ENCODE assay signal across 30 cellular contexts in genomic region chr12:132614029-132614428, GRCh38. TPM values are rescaled to one million over a fixed set of nuclear protein-coding genes. Genes with fewer than 3 reads are reported as not detected.
A peak's percentile ranks its signal among the peaks of the same experiment; 100 is the strongest.
DNase-seq lines count a peak whose midpoint lies in the region; ATAC-seq, FAIRE-seq and TF ChIP-seq lines count a peak whose summit lies in the region.
"Had no signal": no experiment of that assay in that cellular context is flagged by ENCODE, and none has a peak within 500 bp of the region (broad histone marks: within the 10 kb centered on the region; RNA-seq: fewer than 3 reads in every experiment).

No MANE protein-coding gene starts in this region.

- no peak overlapping the region for H3K4me3 ChIP-seq in HepG2 (replicated peaks in 1 of 3; ENCODE audit: insufficient read depth in 1 of 3, low read depth in 2 of 3, low read length in 3 of 3)
- H3K4me3 ChIP-seq: BLaER1, GM12878 had no signal

- peaks cover 5% of the 10 kb centered on the region for H3K36me3 Mint-ChIP-seq in neural crest cell (ENCODE audit: low read depth)
- H3K36me3 Mint-ChIP-seq: CD4-positive, alpha-beta memory T cell; CD8-positive, alpha-beta memory T cell had no signal

- POLR2A ChIA-PET in HepG2 (lab: Yijun Ruan, JAX) = interaction anchor here (1.2 kb wide), 1 partner anchor 14 kb away, joined by 3 read pairs; no protein-coding TSS in a partner anchor

- 11% methylated on average over 5 of the region's 5 CpGs for WGBS in HepG2 (ENCODE audit: low lambda C conversion rate)

- H3K9me3 Mint-ChIP-seq in neural crest cell = no peaks in the 10 kb centered on the region

- H3K4me1 Mint-ChIP-seq in neural crest cell = peaks cover 23% of the 10 kb centered on the region

- CTCF ChIA-PET in HepG2 (lab: Yijun Ruan, JAX; ENCODE audit: low intra/inter-chr PET ratio, low total read pairs) = interaction anchor here (1.6 to 3.2 kb wide), 3 partner anchors 13 to 199 kb away, joined by 5 to 36 read pairs (median 11); no protein-coding TSS in a partner anchor

- peaks cover 6% of the 10 kb centered on the region for H3K4me1 ChIP-seq in HepG2 (ENCODE audit: insufficient read depth, low read length)
- H3K4me1 ChIP-seq: BE2C had no signal

- H3K9ac ChIP-seq in HepG2 (ENCODE audit: insufficient read depth, low read depth, low read length) = no peak overlapping the region
- H3K9ac ChIP-seq: BLaER1 had no signal

- no peak for FAIRE-seq in HepG2 (lab: Jason Lieb, UNC)
- FAIRE-seq: A204.1, GM12892, GM19239 had no signal

- TF ChIP-seq POLR2A in HepG2 (IDR thresholded peaks at IDR 0.05; ENCODE audit: insufficient read depth in 1 of 2, low read depth in 2 of 2, low read length in 2 of 2) = no peak

- H3K4me3 Mint-ChIP-seq in neural crest cell = peak overlapping the region; percentile 12
- H3K4me3 Mint-ChIP-seq: CD14-positive monocyte; CD4-positive, alpha-beta memory T cell; CD8-positive, alpha-beta memory T cell had no signal

- no peaks in the 10 kb centered on the region for H3K36me3 ChIP-seq in HepG2 (replicated peaks in 1 of 2; ENCODE audit: control insufficient read depth in 1 of 2, insufficient read depth in 2 of 2, low read length in 2 of 2)
- H3K36me3 ChIP-seq: BE2C, BLaER1 had no signal

- no peaks in the 10 kb centered on the region for H3K79me2 ChIP-seq in HepG2 (ENCODE audit: insufficient read depth, low read length)

- ATAC-seq in left ventricle myocardium superior (no peak), HepG2 (no peak), GM21528 (IDR thresholded peaks at IDR 0.05; ENCODE audit: low FRiP score, unreplicated experiment) (no peak)

- DNase-seq in cardiac septum (ENCODE audit: low spot score) = peak; percentile 38
- no peak for DNase-seq in left ventricle myocardium superior
- no peak for DNase-seq in HepG2 (ENCODE audit: low spot score)
- DNase-seq in neural crest cell (ENCODE audit: low read depth, low spot score) = no peak
- DNase-seq in activated effector memory CD4-positive, alpha-beta T cell treated with Interleukin-2 at 50 U/mL for 16 hours = no peak
- DNase-seq: 8988T; ACHN; BE2C; CD4-positive, alpha-beta memory T cell; CD4-positive, CD25-positive, alpha-beta regulatory T cell; CD8-positive, alpha-beta memory T cell; COR-L47; DMS 273 treated with DMSO at 0.1 percent for 48 hours; DMS153; DMS53; DMS79; DND-41; EL; GDM1 had no signal

- in situ Hi-C loops in HepG2 (cut with HindIII; ENCODE audit: extremely low pct_ligation_motif_present, low pct_unique_long_range_greater_than_20kb) = no loop called here

- no peak for TF ChIP-seq CTCF in HepG2 (CRISPR knock-in tag; IDR thresholded peaks at IDR 0.05)
- no peak for TF ChIP-seq CTCF in neural crest cell (conservative IDR thresholded peaks at IDR 0.05)

- peaks cover 0 to 9% of the 10 kb centered on the region in 2 experiments; a peak in 4 of 5 replicates for H3K27me3 ChIP-seq in HepG2 (ENCODE audit: control insufficient read depth in 1 of 2, insufficient read depth in 2 of 2, low read length in 2 of 2)

- no peak for TF ChIP-seq EP300 in HepG2 (IDR thresholded peaks at IDR 0.05; ENCODE audit: low read depth in 2 of 2, low read length in 2 of 2)
- TF ChIP-seq EP300 in HepG2 (CRISPR knock-in tag; IDR thresholded peaks at IDR 0.05; ENCODE audit: borderline replicate concordance) = no peak

- no peak overlapping the region for H2AFZ ChIP-seq in HepG2 (ENCODE audit: low read length)

- no peak overlapping the region for H3K27ac ChIP-seq in HepG2 (ENCODE audit: extremely low read length, insufficient read depth, low read length)
- H3K27ac ChIP-seq: BLaER1 had no signal

- BruUV-seq in HepG2 (replicated peaks; lab: Mats Ljungman, UMichigan) = no TSS peak

- no peaks in the 10 kb centered on the region for H4K20me1 ChIP-seq in HepG2 (ENCODE audit: insufficient read depth, low read length)
- H4K20me1 ChIP-seq: BLaER1 had no signal

- H3K4me2 ChIP-seq in HepG2 (ENCODE audit: low read depth, low read length) = no peak overlapping the region
- H3K4me2 ChIP-seq: BLaER1 had no signal

- H3K9me3 ChIP-seq in HepG2 (ENCODE audit: low read length) = peaks cover 31% of the 10 kb centered on the region

- H3K27ac Mint-ChIP-seq in neural crest cell (ENCODE audit: unreplicated experiment) = no peak overlapping the region
- H3K27ac Mint-ChIP-seq: CD4-positive, CD25-positive, alpha-beta regulatory T cell; CD8-positive, alpha-beta memory T cell had no signal

- intact Hi-C loops in cardiac septum (cut with DNase I) = loop anchor here (2.0 to 10.0 kb wide), 2 partner anchors 199 to 459 kb away; no protein-coding TSS in a partner anchor
- intact Hi-C loops in left ventricle myocardium superior (cut with micrococcal nuclease) = loop anchor here (10.0 kb wide), 1 partner anchor 199 kb away; no protein-coding TSS in a partner anchor
- intact Hi-C loops in HepG2 (cut with micrococcal nuclease; ENCODE audit: unreplicated experiment) = no loop called here

- TF ChIP-seq RAD21 in HepG2 (CRISPR knock-in tag; IDR thresholded peaks at IDR 0.05) = no peak

- peaks cover 55% of the 10 kb centered on the region for H3K27me3 Mint-ChIP-seq in neural crest cell (ENCODE audit: low read depth)

TF ChIP-seq in HepG2, 621 proteins besides CTCF, POLR2A, EP300 and RAD21 (continues in another document):
- peak; percentile 66 for TF ChIP-seq ZNF770 (CRISPR knock-in tag; IDR thresholded peaks at IDR 0.05)
- TF ChIP-seq ZMYM3 (CRISPR knock-in tag; IDR thresholded peaks at IDR 0.05) = peak; percentile 38; the same call in 1 of the 2 replicates

RNA-seq across cellular contexts. Expression of gene LRCOL1, which starts 3.6 kb away (rescaled TPM):
- total RNA-seq in cardiac septum (not detected), left ventricle myocardium superior (not detected), HepG2 (2016; rRNA removed; fragmentation: Illumina TruSeq; extraction: Trizol) (not detected in 2 replicates), neural crest cell (0.93 and 1.7 TPM in 2 replicates)
- not detected in 2 replicates for total RNA-seq in HepG2 (2016; cell fraction: cytosol; rRNA removed; fragmentation: Illumina TruSeq; extraction: Trizol; ENCODE audit: low read depth)
- total RNA-seq in HepG2 (2016; cell fraction: insoluble cytoplasmic fraction; rRNA removed; fragmentation: Illumina TruSeq; extraction: Trizol) = not detected in 2 replicates
- total RNA-seq in HepG2 (2016; cell fraction: membrane; rRNA removed; fragmentation: Illumina TruSeq; extraction: Trizol) = not detected in 2 replicates
- total RNA-seq in HepG2 (2016; cell fraction: nucleus; rRNA removed; fragmentation: Illumina TruSeq; extraction: Trizol) = not detected in 2 replicates
- polyA plus RNA-seq in HepG2 (2011; rRNA removed) = 0.14 TPM in 1 of 2 replicates, not detected in the other
- 0.05 and 0.09 TPM in 2 replicates for polyA plus RNA-seq in HepG2 (2011; cell fraction: cytosol; rRNA removed)
- 0.57 TPM in 1 of 2 replicates, not detected in the other for polyA plus RNA-seq in HepG2 (2011; cell fraction: nucleus; rRNA removed)
- polyA plus RNA-seq in HepG2 (2012) = not detected in 2 replicates
- polyA plus RNA-seq in HepG2 (2016; cell fraction: cytosol; fragmentation: Illumina TruSeq; extraction: Trizol; ENCODE audit: low read depth) = not detected in 2 replicates
- not detected in 2 replicates for polyA plus RNA-seq in HepG2 (2016; cell fraction: insoluble cytoplasmic fraction; fragmentation: Illumina TruSeq; extraction: Trizol; ENCODE audit: low read depth)
- not detected in 2 replicates for polyA plus RNA-seq in HepG2 (2016; cell fraction: membrane; fragmentation: Illumina TruSeq; extraction: Trizol; ENCODE audit: low read depth)
- not detected in 2 replicates for polyA plus RNA-seq in HepG2 (2016; cell fraction: nucleus; fragmentation: Illumina TruSeq; extraction: Trizol; ENCODE audit: insufficient read depth, low read depth)
- not detected in 2 replicates for polyA minus RNA-seq in HepG2 (2011; rRNA and poly(A)+ RNA removed; ENCODE audit: low replicate concordance)
- polyA minus RNA-seq in HepG2 (2011; cell fraction: cytosol; rRNA and poly(A)+ RNA removed) = not detected in 2 replicates
- polyA minus RNA-seq in HepG2 (2011; cell fraction: nucleus; rRNA and poly(A)+ RNA removed) = not detected in 2 replicates
- total RNA-seq: A673; CD4-positive, alpha-beta memory T cell; CD4-positive, CD25-positive, alpha-beta regulatory T cell; CD8-positive, alpha-beta memory T cell; Daoy; G401; GM12878 had no signal
- polyA plus RNA-seq: CD14-positive monocyte; CD4-positive, alpha-beta memory T cell; CD4-positive, CD25-positive, alpha-beta regulatory T cell; CD8-positive, alpha-beta memory T cell; GM12878 had no signal

RNA-seq across cellular contexts. Expression of gene P2RX2, which starts 4.5 kb away (rescaled TPM):
- not detected for total RNA-seq in cardiac septum
- not detected for total RNA-seq in left ventricle myocardium superior
- total RNA-seq in HepG2 (2016; rRNA removed; fragmentation: Illumina TruSeq; extraction: Trizol) = not detected in 2 replicates
- total RNA-seq in HepG2 (2016; cell fraction: cytosol; rRNA removed; fragmentation: Illumina TruSeq; extraction: Trizol; ENCODE audit: low read depth) = not detected in 2 replicates
- not detected in 2 replicates for total RNA-seq in HepG2 (2016; cell fraction: insoluble cytoplasmic fraction; rRNA removed; fragmentation: Illumina TruSeq; extraction: Trizol)
- total RNA-seq in HepG2 (2016; cell fraction: membrane; rRNA removed; fragmentation: Illumina TruSeq; extraction: Trizol) = not detected in 2 replicates
- total RNA-seq in HepG2 (2016; cell fraction: nucleus; rRNA removed; fragmentation: Illumina TruSeq; extraction: Trizol) = not detected in 2 replicates
- polyA plus RNA-seq in HepG2 (2011; rRNA removed) = not detected in 2 replicates
- polyA plus RNA-seq in HepG2 (2011; cell fraction: cytosol; rRNA removed) = not detected in 2 replicates
- polyA plus RNA-seq in HepG2 (2011; cell fraction: nucleus; rRNA removed) = not detected in 2 replicates
- polyA plus RNA-seq in HepG2 (2012) = not detected in 2 replicates
- polyA plus RNA-seq in HepG2 (2016; cell fraction: cytosol; fragmentation: Illumina TruSeq; extraction: Trizol; ENCODE audit: low read depth) = not detected in 2 replicates
- polyA plus RNA-seq in HepG2 (2016; cell fraction: insoluble cytoplasmic fraction; fragmentation: Illumina TruSeq; extraction: Trizol; ENCODE audit: low read depth) = not detected in 2 replicates
- not detected in 2 replicates for polyA plus RNA-seq in HepG2 (2016; cell fraction: membrane; fragmentation: Illumina TruSeq; extraction: Trizol; ENCODE audit: low read depth)
- not detected in 2 replicates for polyA plus RNA-seq in HepG2 (2016; cell fraction: nucleus; fragmentation: Illumina TruSeq; extraction: Trizol; ENCODE audit: insufficient read depth, low read depth)
- polyA minus RNA-seq in HepG2 (2011; rRNA and poly(A)+ RNA removed; ENCODE audit: low replicate concordance) = not detected in 2 replicates
- not detected in 2 replicates for polyA minus RNA-seq in HepG2 (2011; cell fraction: cytosol; rRNA and poly(A)+ RNA removed)
- not detected in 2 replicates for polyA minus RNA-seq in HepG2 (2011; cell fraction: nucleus; rRNA and poly(A)+ RNA removed)
- not detected in 2 replicates for total RNA-seq in neural crest cell
- total RNA-seq: A673; CD4-positive, alpha-beta memory T cell; CD4-positive, CD25-positive, alpha-beta regulatory T cell; CD8-positive, alpha-beta memory T cell; Daoy; GM12878 had no signal
- polyA plus RNA-seq: AG04450; CD14-positive monocyte; CD4-positive, alpha-beta memory T cell; CD4-positive, CD25-positive, alpha-beta regulatory T cell; CD8-positive, alpha-beta memory T cell; GM12878 had no signal
